ENCODE assay signal across 9 cellular contexts in the genomic region with DNA sequence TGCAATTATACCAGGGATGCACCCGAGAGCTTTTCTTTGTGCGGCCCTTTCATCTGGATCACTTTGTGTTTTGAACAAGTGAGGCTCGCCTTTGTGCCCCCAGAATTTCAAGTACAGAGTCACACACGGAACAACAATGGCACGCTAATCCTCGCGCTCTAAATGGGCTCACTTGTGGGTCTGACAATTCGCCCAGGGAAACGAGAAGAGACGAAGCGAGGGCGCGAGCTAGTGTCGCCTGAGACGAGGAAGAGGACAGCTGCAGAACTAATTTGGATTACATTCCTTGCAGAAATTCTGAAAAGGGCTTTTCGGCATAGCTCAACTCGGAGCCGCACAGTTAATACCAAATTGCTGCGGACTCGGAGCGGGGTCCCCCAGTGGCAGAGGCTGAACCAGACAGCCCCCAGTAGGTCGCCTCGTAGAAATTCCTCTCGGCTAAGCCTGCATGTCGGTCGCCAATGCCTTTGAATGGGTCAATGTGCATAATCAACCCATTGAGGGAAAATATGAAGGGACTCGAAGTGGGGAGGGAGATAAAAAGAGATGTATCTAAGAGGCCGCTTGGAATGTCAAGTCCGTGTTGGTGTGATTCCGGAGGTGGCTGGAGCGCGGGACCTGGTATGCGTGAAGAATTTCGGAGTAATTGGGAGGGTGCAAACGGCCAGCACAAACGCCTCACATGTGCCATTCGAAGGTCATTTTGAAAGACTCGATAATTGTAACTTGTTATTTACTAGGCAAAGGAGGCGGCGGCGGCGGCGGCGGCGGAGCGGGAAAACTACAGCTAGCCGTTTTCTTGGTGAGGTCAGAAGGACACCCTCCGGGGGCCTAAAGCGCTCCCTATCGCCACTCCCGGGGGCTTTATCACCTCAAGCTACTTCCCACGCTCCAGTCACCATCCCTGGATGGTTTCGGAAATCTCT. TPM values are rescaled to one million over a fixed set of nuclear protein-coding genes. Genes with fewer than 3 reads are reported as not detected.
DNase-seq lines count a peak whose midpoint lies in the region; ATAC-seq, FAIRE-seq and TF ChIP-seq lines count a peak whose summit lies in the region.
"Had no signal": no experiment of that assay in that cellular context is flagged by ENCODE, and none has a peak within 500 bp of the region (broad histone marks: within the 10 kb centered on the region; RNA-seq: fewer than 3 reads in every experiment).

No MANE protein-coding gene starts in this region.

- H3K27ac ChIP-seq in esophagus (ENCODE audit: low read depth in 2 of 2, low read length in 1 of 2), result no peak overlapping the region

- DNase-seq in COR-L47 (lab: John Stamatoyannopoulos, UW) (peak; percentile 77), NCI-H345 (lab: John Stamatoyannopoulos, UW) (peak; percentile 77), GM12892 (ENCODE audit: insufficient read length) (no peak), D721Med (ENCODE audit: insufficient read length, low spot score) (no peak), OCI-M2 (lab: John Stamatoyannopoulos, UW; ENCODE audit: unreplicated experiment) (no peak)
- DNase-seq in natural killer cell treated with Interleukin-12 subunit alpha and Interleukin-12 subunit beta and Interleukin-15 and Interleukin-18, amount 100 ng/mL, for 72 hours (ENCODE audit: low spot score), result no peak
- no peak for DNase-seq in stimulated activated CD4-positive, alpha-beta T cell treated with anti-CD3 and anti-CD28 coated beads, Interleukin-2, amount 100 ng/mL, for 48 hours

- H3K4me3 Mint-ChIP-seq in natural killer cell treated with Interleukin-12 subunit alpha and Interleukin-12 subunit beta and Interleukin-15 and Interleukin-18, amount 100 ng/mL, for 72 hours, result peak overlapping the region; percentile 11

- WGBS in esophagus, 2 donors, result 3% methylated on average over 53 of the region's 53 CpGs

- H3K36me3 ChIP-seq in esophagus (ENCODE audit: control insufficient read depth in 2 of 2, insufficient read depth in 2 of 2, low read length in 1 of 2), result no peaks in the 10 kb centered on the region

- H3K4me1 ChIP-seq in esophagus (ENCODE audit: control insufficient read depth in 2 of 2, insufficient read depth in 2 of 2, low read length in 1 of 2), result peaks cover 0 to 11% of the 10 kb centered on the region in 2 donors

- H3K27me3 ChIP-seq in esophagus (ENCODE audit: control insufficient read depth in 1 of 2, insufficient read depth in 2 of 2, low read length in 2 of 2), result peaks cover 3 to 8% of the 10 kb centered on the region in 2 donors

- H3K9me3 ChIP-seq in esophagus (ENCODE audit: control insufficient read depth in 2 of 2, insufficient read depth in 1 of 2, low read depth in 1 of 2, low read length in 1 of 2), result no peaks in the 10 kb centered on the region

- FAIRE-seq in GM12892 (lab: Jason Lieb, UNC), result no peak
- FAIRE-seq in D721Med (lab: Jason Lieb, UNC), result no peak

- peaks cover 5% of the 10 kb centered on the region for H3K36me3 Mint-ChIP-seq in natural killer cell treated with Interleukin-12 subunit alpha and Interleukin-12 subunit beta and Interleukin-15 and Interleukin-18, amount 100 ng/mL, for 72 hours

- H3K4me3 ChIP-seq in esophagus (ENCODE audit: low read depth in 1 of 2, low read length in 2 of 2), result peak overlapping the region; percentile 48 to 53

- H3K9me3 Mint-ChIP-seq in natural killer cell treated with Interleukin-12 subunit alpha and Interleukin-12 subunit beta and Interleukin-15 and Interleukin-18, amount 100 ng/mL, for 72 hours, result no peaks in the 10 kb centered on the region
- H3K9me3 Mint-ChIP-seq: dendritic cell treated with granulocyte-macrophage colony-stimulating factor and Interleukin-4, amounts not matched to agents 40 ng/mL and 50 ng/mL, for 4 days had no signal

- ATAC-seq in natural killer cell treated with Interleukin-12 subunit alpha and Interleukin-12 subunit beta and Interleukin-15 and Interleukin-18, amount 100 ng/mL, for 72 hours, result no peak

- TF ChIP-seq POLR2A in GM12892 (IDR thresholded peaks at IDR 0.05; ENCODE audit: low read depth, low read length), result no peak

- H3K4me1 Mint-ChIP-seq in natural killer cell treated with Interleukin-12 subunit alpha and Interleukin-12 subunit beta and Interleukin-15 and Interleukin-18, amount 100 ng/mL, for 72 hours (ENCODE audit: low read depth in 2 of 2), result peaks cover 0 to 3% of the 10 kb centered on the region in 2 donors

- no peak overlapping the region for H3K27ac Mint-ChIP-seq in natural killer cell treated with Interleukin-12 subunit alpha and Interleukin-12 subunit beta and Interleukin-15 and Interleukin-18, amount 100 ng/mL, for 72 hours
- H3K27ac Mint-ChIP-seq: dendritic cell treated with granulocyte-macrophage colony-stimulating factor and Interleukin-4, amounts not matched to agents 40 ng/mL and 50 ng/mL, for 4 days had no signal

- H3K27me3 Mint-ChIP-seq in natural killer cell treated with Interleukin-12 subunit alpha and Interleukin-12 subunit beta and Interleukin-15 and Interleukin-18, amount 100 ng/mL, for 72 hours, result peaks cover 37 to 54% of the 10 kb centered on the region in 2 donors

- no peak for TF ChIP-seq CTCF in D721Med (IDR thresholded peaks at IDR 0.05; ENCODE audit: insufficient read depth, missing control alignments)

RNA-seq across cellular contexts. Expression of a gene that starts 2.0 kb away (rescaled TPM):
- polyA plus RNA-seq in esophagus, result under 1 TPM; under 0.01 to 0.06 TPM
- not detected for total RNA-seq in natural killer cell treated with Interleukin-12 subunit alpha and Interleukin-12 subunit beta and Interleukin-15 and Interleukin-18, amount 100 ng/mL, for 72 hours
- polyA plus RNA-seq in GM12892 (2012; ENCODE audit: missing spikeins), result 0.04 TPM

Comparison
In these comparisons a context has a peak if more than half of its experiments do, and no peak if none do; other contexts are left out.
1. DNase-seq: peak in COR-L47 (single experiment) and NCI-H345 (single experiment); none in natural killer cell treated with Interleukin-12 subunit alpha and Interleukin-12 subunit beta and Interleukin-15 and Interleukin-18, amount 100 ng/mL, for 72 hours (single experiment), GM12892 (single experiment), D721Med (single experiment), stimulated activated CD4-positive, alpha-beta T cell treated with anti-CD3 and anti-CD28 coated beads, Interleukin-2, amount 100 ng/mL, for 48 hours (0 of 2) and OCI-M2 (single experiment).